In the genomic region with DNA sequence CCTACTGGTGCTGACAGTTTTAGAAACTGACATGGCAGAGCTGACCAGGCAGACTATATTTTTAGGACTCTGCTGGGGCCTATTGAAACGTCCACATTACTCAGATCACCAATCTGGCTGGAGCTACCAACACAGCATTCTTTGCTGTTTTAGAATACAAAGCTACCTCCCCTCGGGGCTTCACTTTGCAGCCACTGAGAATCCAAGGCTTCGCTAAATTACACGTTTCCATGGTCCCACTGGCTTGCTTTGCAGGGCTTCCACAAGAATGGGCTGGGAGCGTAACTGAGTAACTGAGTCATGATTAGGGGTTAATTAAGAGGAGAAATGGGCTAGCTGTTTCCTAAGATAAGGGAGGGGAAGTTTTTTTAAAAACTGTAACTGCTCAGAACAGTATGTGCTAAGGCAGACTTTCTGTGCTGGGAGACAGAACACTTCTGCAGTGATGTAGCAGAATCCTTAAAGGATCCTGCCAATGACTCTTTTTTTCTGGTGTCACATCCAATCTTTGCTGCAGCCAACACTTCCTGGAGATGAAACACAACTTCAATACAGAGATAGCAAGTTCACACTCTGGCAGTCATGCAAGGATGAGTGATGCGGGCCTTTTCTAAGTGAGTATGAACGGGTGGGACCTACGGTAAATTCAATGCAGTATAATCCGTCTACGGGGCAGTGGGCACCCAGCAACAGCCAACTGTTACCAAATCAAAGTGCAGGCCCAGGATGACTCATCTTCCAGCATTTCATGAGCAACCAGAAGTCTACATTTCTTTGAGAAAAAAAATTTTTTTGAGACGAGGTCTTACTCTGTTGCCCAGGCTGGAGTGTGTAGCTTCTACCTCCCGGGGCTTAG, we compare ENCODE assay signal across 1 cellular context.
TF ChIP-seq lines count a peak whose summit lies in the region.

No MANE protein-coding gene starts in this region.

TF ChIP-seq in IMR-90, 13 proteins besides CTCF, POLR2A, EP300 and RAD21 (continued from another document):
- TF ChIP-seq, protein P1, sequence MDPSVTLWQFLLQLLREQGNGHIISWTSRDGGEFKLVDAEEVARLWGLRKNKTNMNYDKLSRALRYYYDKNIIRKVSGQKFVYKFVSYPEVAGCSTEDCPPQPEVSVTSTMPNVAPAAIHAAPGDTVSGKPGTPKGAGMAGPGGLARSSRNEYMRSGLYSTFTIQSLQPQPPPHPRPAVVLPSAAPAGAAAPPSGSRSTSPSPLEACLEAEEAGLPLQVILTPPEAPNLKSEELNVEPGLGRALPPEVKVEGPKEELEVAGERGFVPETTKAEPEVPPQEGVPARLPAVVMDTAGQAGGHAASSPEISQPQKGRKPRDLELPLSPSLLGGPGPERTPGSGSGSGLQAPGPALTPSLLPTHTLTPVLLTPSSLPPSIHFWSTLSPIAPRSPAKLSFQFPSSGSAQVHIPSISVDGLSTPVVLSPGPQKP (IDR thresholded peaks at IDR 0.05; ENCODE audit: borderline replicate concordance, low read depth, low read length) = no peak
- TF ChIP-seq SMC3 (IDR thresholded peaks at IDR 0.05; ENCODE audit: low read depth, low read length) (no peak), RFX5 (IDR thresholded peaks at IDR 0.05; ENCODE audit: low read depth, low read length) (0 out of 2 replicates have a peak, but pooled peaks have one; percentile 52), BHLHE40 (IDR thresholded peaks at IDR 0.05; ENCODE audit: low read depth, low read length) (peak; percentile 19; the same call in 1 of the 2 replicates), NFE2L2 (IDR thresholded peaks at IDR 0.05; ENCODE audit: low read depth, low read length) (peak; percentile 19; the same call in 1 of the 2 replicates), FOS (IDR thresholded peaks at IDR 0.05; ENCODE audit: low read depth, low read length) (peak; percentile 88)
